Comparison of ENCODE assay signal across 1 cellular context in genomic region chr6:36847152-36847551, GRCh38.
TF ChIP-seq lines count a peak whose summit lies in the region.

No MANE protein-coding gene starts in this region.

TF ChIP-seq in H1, 55 proteins besides CTCF, POLR2A, EP300 and RAD21:
- TF ChIP-seq TEAD4 (IDR thresholded peaks at IDR 0.05; ENCODE audit: low read depth, low read length): no peak
- no peak for TF ChIP-seq USF2 (IDR thresholded peaks at IDR 0.05; ENCODE audit: low read length)
- TF ChIP-seq SIX5 (IDR thresholded peaks at IDR 0.05; ENCODE audit: low read depth, low read length): no peak
- TF ChIP-seq SUZ12 (IDR thresholded peaks at IDR 0.05; ENCODE audit: low read length): no peak
- no peak for TF ChIP-seq TCF12 (IDR thresholded peaks at IDR 0.05; ENCODE audit: low read depth, low read length)
- no peak for TF ChIP-seq TAF1 (IDR thresholded peaks at IDR 0.05; ENCODE audit: low read depth, low read length)
- no peak for TF ChIP-seq NRF1 (IDR thresholded peaks at IDR 0.05; ENCODE audit: low read depth, low read length)
- no peak for TF ChIP-seq MAFK (IDR thresholded peaks at IDR 0.05; ENCODE audit: low read depth, low read length)
- TF ChIP-seq CHD7 (IDR thresholded peaks at IDR 0.05; ENCODE audit: insufficient replicate concordance, low read length): no peak
